Comparison of ENCODE assay signal across 13 cellular contexts in genomic region chr6:181049-181654, GRCh38.
A peak's percentile ranks its signal among the peaks of the same experiment; 100 is the strongest.
DNase-seq lines count a peak whose midpoint lies in the region; ATAC-seq and TF ChIP-seq lines count a peak whose summit lies in the region.
"Had no signal": no experiment of that assay in that cellular context is flagged by ENCODE, and none has a peak within 500 bp of the region (broad histone marks: within the 10 kb centered on the region; RNA-seq: fewer than 3 reads in every experiment).

No MANE protein-coding gene starts in this region.

- BruUV-seq in mammary epithelial cell (replicated peaks; lab: Mats Ljungman, UMichigan), result no TSS peak

- no peaks in the 10 kb centered on the region for H4K20me1 ChIP-seq in GM23248 (ENCODE audit: insufficient read depth)
- H4K20me1 ChIP-seq in mammary epithelial cell (ENCODE audit: insufficient read depth, low read length), result no peaks in the 10 kb centered on the region

- H3K4me2 ChIP-seq in GM23248 (ENCODE audit: unreplicated experiment), result no peak overlapping the region
- H3K4me2 ChIP-seq in mammary epithelial cell (ENCODE audit: insufficient read depth, low read depth, low read length), result no peak overlapping the region
- H3K4me2 ChIP-seq: SK-N-SH had no signal

- H2AFZ ChIP-seq in GM23248, result no peak overlapping the region
- no peak overlapping the region for H2AFZ ChIP-seq in mammary epithelial cell (ENCODE audit: low read depth, low read length)

- H3K9me2 ChIP-seq in GM23248 (ENCODE audit: insufficient read depth), result no peaks in the 10 kb centered on the region
- H3K9me2 ChIP-seq: SK-N-SH had no signal

- H3K27me3 ChIP-seq in MG63, result no peaks in the 10 kb centered on the region
- 0 out of 2 replicates have a peak, but pooled peaks cover 9% of the 10 kb centered on the region for H3K27me3 ChIP-seq in GM23248 (replicated peaks; ENCODE audit: insufficient read depth)
- H3K27me3 ChIP-seq in mammary epithelial cell (ENCODE audit: insufficient read depth, low read length), result no peaks in the 10 kb centered on the region
- H3K27me3 ChIP-seq: pancreas had no signal

- H3F3A ChIP-seq in GM23248 (ENCODE audit: insufficient read depth), result no peaks in the 10 kb centered on the region

- H3K4me3 ChIP-seq in MG63 (no peak overlapping the region), GM23248 (no peak overlapping the region), mammary epithelial cell (replicated peaks in 1 of 3; ENCODE audit: insufficient read depth in 1 of 3, low read depth in 2 of 3, low read length in 3 of 3) (no peak overlapping the region)
- H3K4me3 ChIP-seq: HAP-1, pancreas, tibial artery had no signal

- H3K27me3 Mint-ChIP-seq in activated CD4-positive, alpha-beta T cell treated with anti-CD3 and anti-CD28 coated beads, Interleukin-2, amount 10 ng/mL, durations not matched to agents 7 days and 5 days, result peaks cover 6% of the 10 kb centered on the region
- peaks cover 3% of the 10 kb centered on the region for H3K27me3 Mint-ChIP-seq in activated CD4-positive, alpha-beta T cell treated with anti-CD3 and anti-CD28 coated beads, Interleukin-2, amount 10 ng/mL, durations not matched to agents 24 days and 14 days

- in situ Hi-C loops in GM23248 (cut with MboI) (no loop called here), mammary epithelial cell (cut with MboI; ENCODE audit: low sequenced_read_pairs in 2 of 2) (no loop called here)

- POLR2A ChIA-PET in activated CD4-positive, alpha-beta T cell treated with anti-CD3 and anti-CD28 coated beads, Interleukin-2, amount 10 ng/mL, durations not matched to agents 7 days and 5 days (lab: Charles Lee), result no interaction called here

- H3K9ac ChIP-seq in GM23248, result no peak overlapping the region
- H3K9ac ChIP-seq in mammary epithelial cell (ENCODE audit: insufficient read depth, low read length), result no peak overlapping the region
- H3K9ac ChIP-seq: SK-N-SH had no signal

- peak overlapping the region; percentile 57 for H3K27ac Mint-ChIP-seq in activated CD4-positive, alpha-beta T cell treated with anti-CD3 and anti-CD28 coated beads, Interleukin-2, amount 10 ng/mL, durations not matched to agents 7 days and 5 days
- no peak overlapping the region for H3K27ac Mint-ChIP-seq in activated CD4-positive, alpha-beta T cell treated with anti-CD3 and anti-CD28 coated beads, Interleukin-2, amount 10 ng/mL, durations not matched to agents 24 days and 14 days
- H3K27ac Mint-ChIP-seq in stimulated activated effector memory CD8-positive, alpha-beta T cell treated with anti-CD3 and anti-CD28 coated beads, Interleukin-12 subunit alpha, Interleukin-12 subunit beta, amount 100 ng/mL, for 72 hours, result no peak overlapping the region

- H3K4me3 Mint-ChIP-seq in activated CD4-positive, alpha-beta T cell treated with anti-CD3 and anti-CD28 coated beads, Interleukin-2, amount 10 ng/mL, durations not matched to agents 7 days and 5 days, result peak overlapping the region; percentile 28
- no peak overlapping the region for H3K4me3 Mint-ChIP-seq in activated CD4-positive, alpha-beta T cell treated with anti-CD3 and anti-CD28 coated beads, Interleukin-2, amount 10 ng/mL, durations not matched to agents 24 days and 14 days
- peak overlapping the region; percentile 45 for H3K4me3 Mint-ChIP-seq in stimulated activated effector memory CD8-positive, alpha-beta T cell treated with anti-CD3 and anti-CD28 coated beads, Interleukin-12 subunit alpha, Interleukin-12 subunit beta, amount 100 ng/mL, for 72 hours

- no peaks in the 10 kb centered on the region for H3K79me2 ChIP-seq in GM23248 (ENCODE audit: insufficient read depth)
- H3K79me2 ChIP-seq in mammary epithelial cell (ENCODE audit: insufficient read depth, low read length), result no peaks in the 10 kb centered on the region

- no peaks in the 10 kb centered on the region for H3K36me3 ChIP-seq in MG63
- no peaks in the 10 kb centered on the region for H3K36me3 ChIP-seq in GM23248 (ENCODE audit: low read depth)
- no peaks in the 10 kb centered on the region for H3K36me3 ChIP-seq in mammary epithelial cell (ENCODE audit: insufficient read depth, low read length)
- H3K36me3 ChIP-seq: HAP-1, pancreas, tibial artery had no signal

- H3K9me3 ChIP-seq in MG63 (no peaks in the 10 kb centered on the region), GM23248 (ENCODE audit: low read depth) (no peaks in the 10 kb centered on the region), mammary epithelial cell (replicated peaks; ENCODE audit: insufficient read depth, low read length) (peaks cover 15% of the 10 kb centered on the region)
- H3K9me3 ChIP-seq: HAP-1, pancreas, SK-N-SH, tibial artery had no signal

- 30 to 32% methylated on average over 5 of the region's 5 CpGs for WGBS in GM23248 (ENCODE audit: low coverage in 1 of 2, low lambda C conversion rate in 2 of 2, missing lambda C conversion rate in 2 of 2), 2 experiments
- WGBS in mammary epithelial cell (ENCODE audit: low coverage, missing lambda C conversion rate), result 51% methylated on average over 4 of the region's 5 CpGs

- peaks cover 30% of the 10 kb centered on the region for H3K4me1 Mint-ChIP-seq in activated CD4-positive, alpha-beta T cell treated with anti-CD3 and anti-CD28 coated beads, Interleukin-2, amount 10 ng/mL, durations not matched to agents 7 days and 5 days
- peaks cover 23% of the 10 kb centered on the region for H3K4me1 Mint-ChIP-seq in activated CD4-positive, alpha-beta T cell treated with anti-CD3 and anti-CD28 coated beads, Interleukin-2, amount 10 ng/mL, durations not matched to agents 24 days and 14 days
- peaks cover 27% of the 10 kb centered on the region for H3K4me1 Mint-ChIP-seq in stimulated activated effector memory CD8-positive, alpha-beta T cell treated with anti-CD3 and anti-CD28 coated beads, Interleukin-12 subunit alpha, Interleukin-12 subunit beta, amount 100 ng/mL, for 72 hours

- dilution Hi-C loops in mammary epithelial cell (cut with HindIII; ENCODE audit: low sequenced_read_pairs), result no loop called here

- H3K9me3 Mint-ChIP-seq in activated CD4-positive, alpha-beta T cell treated with anti-CD3 and anti-CD28 coated beads, Interleukin-2, amount 10 ng/mL, durations not matched to agents 7 days and 5 days, result peaks cover 15% of the 10 kb centered on the region
- peaks cover 3% of the 10 kb centered on the region for H3K9me3 Mint-ChIP-seq in activated CD4-positive, alpha-beta T cell treated with anti-CD3 and anti-CD28 coated beads, Interleukin-2, amount 10 ng/mL, durations not matched to agents 24 days and 14 days
- H3K9me3 Mint-ChIP-seq in stimulated activated effector memory CD8-positive, alpha-beta T cell treated with anti-CD3 and anti-CD28 coated beads, Interleukin-12 subunit alpha, Interleukin-12 subunit beta, amount 100 ng/mL, for 72 hours, result no peaks in the 10 kb centered on the region

- H3K4me1 ChIP-seq in GM23248 (ENCODE audit: insufficient read depth), result no peaks in the 10 kb centered on the region
- H3K4me1 ChIP-seq in mammary epithelial cell (ENCODE audit: insufficient read depth, low read length), result no peaks in the 10 kb centered on the region
- H3K4me1 ChIP-seq: HAP-1, pancreas, tibial artery had no signal

- CTCF ChIA-PET in activated CD4-positive, alpha-beta T cell treated with anti-CD3 and anti-CD28 coated beads, Interleukin-2, amount 10 ng/mL, durations not matched to agents 7 days and 5 days (lab: Charles Lee), result interaction anchor here (1.7 to 2.3 kb wide), 3 partner anchors 8 to 33 kb away, joined by 6 to 12 read pairs (median 7); no protein-coding TSS in a partner anchor
- CTCF ChIA-PET in mammary epithelial cell (lab: Charles Lee; ENCODE audit: low non-redundant PET), result no interaction called here

- no peak for TF ChIP-seq CTCF in mammary epithelial cell (conservative IDR thresholded peaks at IDR 0.05 in 1 of 2, IDR thresholded peaks at IDR 0.05 in 1 of 2; ENCODE audit: extremely low read depth in 1 of 2, insufficient read depth in 1 of 2, low read depth in 1 of 2, low read length in 2 of 2)

- no peaks in the 10 kb centered on the region for H3K36me3 Mint-ChIP-seq in activated CD4-positive, alpha-beta T cell treated with anti-CD3 and anti-CD28 coated beads, Interleukin-2, amount 10 ng/mL, durations not matched to agents 7 days and 5 days (ENCODE audit: low read depth)
- no peaks in the 10 kb centered on the region for H3K36me3 Mint-ChIP-seq in activated CD4-positive, alpha-beta T cell treated with anti-CD3 and anti-CD28 coated beads, Interleukin-2, amount 10 ng/mL, durations not matched to agents 24 days and 14 days (ENCODE audit: low read depth)
- no peaks in the 10 kb centered on the region for H3K36me3 Mint-ChIP-seq in stimulated activated effector memory CD8-positive, alpha-beta T cell treated with anti-CD3 and anti-CD28 coated beads, Interleukin-12 subunit alpha, Interleukin-12 subunit beta, amount 100 ng/mL, for 72 hours

- DNase-seq in activated CD4-positive, alpha-beta T cell treated with anti-CD3 and anti-CD28 coated beads, Interleukin-2, amount 10 ng/mL, durations not matched to agents 7 days and 5 days, result no peak
- no peak for DNase-seq in activated CD4-positive, alpha-beta T cell treated with anti-CD3 and anti-CD28 coated beads, Interleukin-2, amount 10 ng/mL, durations not matched to agents 24 days and 14 days
- DNase-seq in stimulated activated effector memory CD8-positive, alpha-beta T cell treated with anti-CD3 and anti-CD28 coated beads, Interleukin-12 subunit alpha, Interleukin-12 subunit beta, amount 100 ng/mL, for 72 hours (ENCODE audit: low spot score in 2 of 2), result no peak
- DNase-seq in MG63 (no peak), GM23248 (no peak), mammary epithelial cell (no peak)
- DNase-seq: left cardiac atrium, pancreas, SK-N-SH, tibial artery had no signal

- H3K27ac ChIP-seq in GM23248 (no peak overlapping the region), mammary epithelial cell (ENCODE audit: insufficient read depth, low read depth, low read length) (no peak overlapping the region)
- H3K27ac ChIP-seq: pancreas, tibial artery had no signal

- intact Hi-C loops in activated CD4-positive, alpha-beta T cell treated with anti-CD3 and anti-CD28 coated beads, Interleukin-2, amount 10 ng/mL, durations not matched to agents 24 days and 14 days (cut with micrococcal nuclease), result no loop called here
- intact Hi-C loops in mammary epithelial cell (cut with micrococcal nuclease), result no loop called here

- peak; percentile 44 for ATAC-seq in GM21528 (IDR thresholded peaks at IDR 0.05; ENCODE audit: low FRiP score, unreplicated experiment)
- ATAC-seq in HG03439 (IDR thresholded peaks at IDR 0.05; ENCODE audit: unreplicated experiment), result peak; percentile 65
- no peak for ATAC-seq in stimulated activated effector memory CD8-positive, alpha-beta T cell treated with anti-CD3 and anti-CD28 coated beads, Interleukin-12 subunit alpha, Interleukin-12 subunit beta, amount 100 ng/mL, for 72 hours
- ATAC-seq: left cardiac atrium, pancreas had no signal
